In genomic region chr1:44515416-44515815, GRCh38 we compare ENCODE assay signal across 28 cellular contexts.
DNase-seq lines count a peak whose midpoint lies in the region; ATAC-seq and TF ChIP-seq lines count a peak whose summit lies in the region.
"Had no signal": no experiment of that assay in that cellular context is flagged by ENCODE, and none has a peak within 500 bp of the region (broad histone marks: within the 10 kb centered on the region; RNA-seq: fewer than 3 reads in every experiment).

No MANE protein-coding gene starts in this region.

- no peak overlapping the region for H3K4me3 ChIP-seq in MG63
- no peak overlapping the region for H3K4me3 ChIP-seq in mammary epithelial cell (replicated peaks in 1 of 3; ENCODE audit: insufficient read depth in 1 of 3, low read depth in 2 of 3, low read length in 3 of 3)
- H3K4me3 ChIP-seq in trophoblast cell (ENCODE audit: low read depth, low read length): no peak overlapping the region
- H3K4me3 ChIP-seq: right atrium auricular region, transverse colon had no signal

- H3K27ac ChIP-seq in mammary epithelial cell (ENCODE audit: insufficient read depth, low read depth, low read length): no peak overlapping the region
- no peak overlapping the region for H3K27ac ChIP-seq in trophoblast cell (ENCODE audit: low read depth, low read length)
- H3K27ac ChIP-seq: C4-2B, right atrium auricular region, transverse colon had no signal

- H3K27ac Mint-ChIP-seq in activated CD4-positive, alpha-beta T cell treated with anti-CD3 and anti-CD28 coated beads, Interleukin-2, amount 10 ng/mL, durations not matched to agents 7 days and 5 days: no peak overlapping the region
- H3K27ac Mint-ChIP-seq: activated B cell treated with CpG ODN at 0.5 μM for 24 hours; activated CD8-positive, alpha-beta T cell treated with anti-CD3 and anti-CD28 coated beads, Interleukin-2, amount 10 ng/mL, durations not matched to agents 7 days and 5 days; naive thymus-derived CD4-positive, alpha-beta T cell had no signal

- H3K23ac ChIP-seq in trophoblast cell (ENCODE audit: low read length): no peak overlapping the region

- peaks cover 6% of the 10 kb centered on the region for H3K4me1 Mint-ChIP-seq in activated CD4-positive, alpha-beta T cell treated with anti-CD3 and anti-CD28 coated beads, Interleukin-2, amount 10 ng/mL, durations not matched to agents 7 days and 5 days

- no peak for ATAC-seq in HG02610 (IDR thresholded peaks at IDR 0.05; ENCODE audit: unreplicated experiment)
- ATAC-seq: activated CD8-positive, alpha-beta T cell treated with anti-CD3 and anti-CD28 coated beads, Interleukin-2, amount 10 ng/mL, durations not matched to agents 7 days and 5 days; esophagus mucosa; naive thymus-derived CD4-positive, alpha-beta T cell; stimulated activated naive CD8-positive, alpha-beta T cell treated with anti-CD3 and anti-CD28 coated beads, Interleukin-15, Interleukin-2, amounts not matched to agents 100 U/mL and 50 U/mL, for 24 hours had no signal

- no peak overlapping the region for H3K4me3 Mint-ChIP-seq in activated CD4-positive, alpha-beta T cell treated with anti-CD3 and anti-CD28 coated beads, Interleukin-2, amount 10 ng/mL, durations not matched to agents 7 days and 5 days
- H3K4me3 Mint-ChIP-seq: activated CD8-positive, alpha-beta T cell treated with anti-CD3 and anti-CD28 coated beads, Interleukin-2, amount 10 ng/mL, durations not matched to agents 7 days and 5 days; central memory CD8-positive, alpha-beta T cell; naive thymus-derived CD4-positive, alpha-beta T cell had no signal

- H3K79me2 ChIP-seq in mammary epithelial cell (ENCODE audit: insufficient read depth, low read length) (no peaks in the 10 kb centered on the region), trophoblast cell (ENCODE audit: control insufficient read depth, insufficient read depth, low read length, poor library complexity) (no peaks in the 10 kb centered on the region)

- H2AFZ ChIP-seq in mammary epithelial cell (ENCODE audit: low read depth, low read length) (no peak overlapping the region), trophoblast cell (ENCODE audit: insufficient read depth, low read length, poor library complexity) (no peak overlapping the region)

- peaks cover 18% of the 10 kb centered on the region for H3K4me1 ChIP-seq in mammary epithelial cell (ENCODE audit: insufficient read depth, low read length)
- H3K4me1 ChIP-seq in trophoblast cell (ENCODE audit: control insufficient read depth in 1 of 2, insufficient read depth in 2 of 2, low read length in 2 of 2): no peaks in the 10 kb centered on the region
- H3K4me1 ChIP-seq: right atrium auricular region, transverse colon had no signal

- dilution Hi-C loops in mammary epithelial cell (cut with HindIII; ENCODE audit: low sequenced_read_pairs): loop anchor here (5.0 kb wide), 2 partner anchors 48 to 93 kb away; no protein-coding TSS in a partner anchor

- WGBS in mammary epithelial cell (ENCODE audit: low coverage, missing lambda C conversion rate): 93% methylated on average over 1 of the region's 1 CpG
- no CpG with 5 or more reads among the region's 1 CpG for WGBS in trophoblast cell (ENCODE audit: extremely low coverage, insufficient coverage, insufficient read length)

- H4K91ac ChIP-seq in trophoblast cell (ENCODE audit: low read depth, low read length): no peak overlapping the region

- intact Hi-C loops in mammary epithelial cell (cut with micrococcal nuclease): no loop called here

- no peak overlapping the region for H2AK5ac ChIP-seq in trophoblast cell (ENCODE audit: low read length)

- no peak overlapping the region for H2BK12ac ChIP-seq in trophoblast cell (ENCODE audit: low read length)

- H4K12ac ChIP-seq in trophoblast cell (ENCODE audit: low read depth, low read length): no peak overlapping the region

- CTCF ChIA-PET in mammary epithelial cell (lab: Charles Lee; ENCODE audit: low non-redundant PET): no interaction called here
- CTCF ChIA-PET in activated CD4-positive, alpha-beta T cell treated with anti-CD3 and anti-CD28 coated beads, Interleukin-2, amount 10 ng/mL, durations not matched to agents 7 days and 5 days (lab: Charles Lee): interaction anchor here (1.4 kb wide), 1 partner anchor 80 kb away, joined by 3 read pairs; no protein-coding TSS in a partner anchor

- H3K4me2 ChIP-seq in mammary epithelial cell (ENCODE audit: insufficient read depth, low read depth, low read length) (no peak overlapping the region), trophoblast cell (ENCODE audit: low read length) (no peak overlapping the region)

- no peaks in the 10 kb centered on the region for H4K20me1 ChIP-seq in mammary epithelial cell (ENCODE audit: insufficient read depth, low read length)

- BruUV-seq in mammary epithelial cell (replicated peaks; lab: Mats Ljungman, UMichigan): no TSS peak

- H3K9me3 ChIP-seq in MG63 (no peaks in the 10 kb centered on the region), mammary epithelial cell (replicated peaks; ENCODE audit: insufficient read depth, low read length) (no peaks in the 10 kb centered on the region), trophoblast cell (ENCODE audit: insufficient read depth, low read depth, low read length) (peaks cover 1% of the 10 kb centered on the region)
- H3K9me3 ChIP-seq: right atrium auricular region, transverse colon had no signal

- no peak overlapping the region for H4K8ac ChIP-seq in trophoblast cell (ENCODE audit: low read depth, low read length)

- peak; percentile 16 for DNase-seq in DMS53 treated with DMSO at 0.1 percent for 48 hours (lab: John Stamatoyannopoulos, UW; ENCODE audit: unreplicated experiment)
- peak; percentile 25 for DNase-seq in MG63
- DNase-seq in mammary epithelial cell: peak; percentile 67
- peak; percentile 40 to 83 for DNase-seq in trophoblast cell
- no peak for DNase-seq in activated CD4-positive, alpha-beta T cell treated with anti-CD3 and anti-CD28 coated beads, Interleukin-2, amount 10 ng/mL, durations not matched to agents 7 days and 5 days
- no peak for DNase-seq in cerebellar nuclear complex (lab: John Stamatoyannopoulos, UW)
- no peak for DNase-seq in islet precursor cell
- DNase-seq: ACHN; activated B cell treated with CpG ODN at 0.5 μM for 24 hours; activated CD8-positive, alpha-beta T cell treated with anti-CD3 and anti-CD28 coated beads, Interleukin-2, amount 10 ng/mL, durations not matched to agents 7 days and 5 days; activated naive CD4-positive, alpha-beta T cell; HCEC 1CT; KBM-7; mesendoderm; MV-4-11; naive thymus-derived CD4-positive, alpha-beta T cell; NCI-H1694 treated with DMSO at 0.1 percent for 48 hours; NCI-H69; SHP77; stimulated activated CD4-positive, alpha-beta T cell treated with anti-CD3 and anti-CD28 coated beads, Interleukin-4, amount 100 ng/mL, for 24 hours; stimulated activated naive CD8-positive, alpha-beta T cell treated with anti-CD3 and anti-CD28 coated beads, Interleukin-15, Interleukin-2, amounts not matched to agents 100 U/mL and 50 U/mL, for 24 hours; SW 1271; transverse colon had no signal

- H3K9me3 Mint-ChIP-seq in activated CD4-positive, alpha-beta T cell treated with anti-CD3 and anti-CD28 coated beads, Interleukin-2, amount 10 ng/mL, durations not matched to agents 7 days and 5 days: no peaks in the 10 kb centered on the region
- H3K9me3 Mint-ChIP-seq: activated B cell treated with CpG ODN at 0.5 μM for 24 hours; central memory CD8-positive, alpha-beta T cell had no signal

- H3K36me3 Mint-ChIP-seq in activated CD4-positive, alpha-beta T cell treated with anti-CD3 and anti-CD28 coated beads, Interleukin-2, amount 10 ng/mL, durations not matched to agents 7 days and 5 days (ENCODE audit: low read depth): no peaks in the 10 kb centered on the region
- H3K36me3 Mint-ChIP-seq: naive thymus-derived CD4-positive, alpha-beta T cell had no signal

- in situ Hi-C loops in mammary epithelial cell (cut with MboI; ENCODE audit: low sequenced_read_pairs in 2 of 2): no loop called here

- no peak overlapping the region for H2BK120ac ChIP-seq in trophoblast cell (ENCODE audit: insufficient read depth, low read length, poor library complexity)

- no peaks in the 10 kb centered on the region for H3K36me3 ChIP-seq in MG63
- H3K36me3 ChIP-seq in mammary epithelial cell (ENCODE audit: insufficient read depth, low read length): no peaks in the 10 kb centered on the region
- no peaks in the 10 kb centered on the region for H3K36me3 ChIP-seq in trophoblast cell (ENCODE audit: control insufficient read depth in 1 of 2, insufficient read depth in 2 of 2, low read length in 2 of 2)
- H3K36me3 ChIP-seq: right atrium auricular region, transverse colon had no signal

- no peak overlapping the region for H2BK5ac ChIP-seq in trophoblast cell (ENCODE audit: low read depth, low read length, poor library complexity)

- no peak for TF ChIP-seq CTCF in mammary epithelial cell (conservative IDR thresholded peaks at IDR 0.05 in 1 of 2, IDR thresholded peaks at IDR 0.05 in 1 of 2; ENCODE audit: extremely low read depth in 1 of 2, insufficient read depth in 1 of 2, low read depth in 1 of 2, low read length in 2 of 2)

- H3K27me3 ChIP-seq in MG63: no peaks in the 10 kb centered on the region
- H3K27me3 ChIP-seq in mammary epithelial cell (ENCODE audit: insufficient read depth, low read length): no peaks in the 10 kb centered on the region
- no peaks in the 10 kb centered on the region for H3K27me3 ChIP-seq in trophoblast cell (ENCODE audit: insufficient read depth, low read length)
- H3K27me3 ChIP-seq: right atrium auricular region had no signal

- POLR2A ChIA-PET in activated CD4-positive, alpha-beta T cell treated with anti-CD3 and anti-CD28 coated beads, Interleukin-2, amount 10 ng/mL, durations not matched to agents 7 days and 5 days (lab: Charles Lee): no interaction called here

- peaks cover 36% of the 10 kb centered on the region for H3K27me3 Mint-ChIP-seq in activated CD4-positive, alpha-beta T cell treated with anti-CD3 and anti-CD28 coated beads, Interleukin-2, amount 10 ng/mL, durations not matched to agents 7 days and 5 days
- H3K27me3 Mint-ChIP-seq: activated B cell treated with CpG ODN at 0.5 μM for 24 hours; central memory CD8-positive, alpha-beta T cell had no signal

- no peak overlapping the region for H3K14ac ChIP-seq in trophoblast cell (ENCODE audit: low read length)

- no peaks in the 10 kb centered on the region for H3K79me1 ChIP-seq in trophoblast cell (ENCODE audit: low read length)

- H3K9ac ChIP-seq in mammary epithelial cell (ENCODE audit: insufficient read depth, low read length) (no peak overlapping the region), trophoblast cell (ENCODE audit: low read length) (no peak overlapping the region)

- no peak overlapping the region for H3K18ac ChIP-seq in trophoblast cell (ENCODE audit: low read length)

- H3K4ac ChIP-seq in trophoblast cell (ENCODE audit: low read depth, low read length): no peak overlapping the region

Comparison
In these comparisons a context has a peak if more than half of its experiments do, and no peak if none do; other contexts are left out.
1. DNase-seq: peak in DMS53 treated with DMSO at 0.1 percent for 48 hours (single experiment), MG63 (single experiment), mammary epithelial cell (single experiment) and trophoblast cell (2 of 2); none in activated CD4-positive, alpha-beta T cell treated with anti-CD3 and anti-CD28 coated beads, Interleukin-2, amount 10 ng/mL, durations not matched to agents 7 days and 5 days (single experiment), cerebellar nuclear complex (0 of 2) and islet precursor cell (single experiment).